1 cellular context compared by ENCODE assay signal in the genomic region with DNA sequence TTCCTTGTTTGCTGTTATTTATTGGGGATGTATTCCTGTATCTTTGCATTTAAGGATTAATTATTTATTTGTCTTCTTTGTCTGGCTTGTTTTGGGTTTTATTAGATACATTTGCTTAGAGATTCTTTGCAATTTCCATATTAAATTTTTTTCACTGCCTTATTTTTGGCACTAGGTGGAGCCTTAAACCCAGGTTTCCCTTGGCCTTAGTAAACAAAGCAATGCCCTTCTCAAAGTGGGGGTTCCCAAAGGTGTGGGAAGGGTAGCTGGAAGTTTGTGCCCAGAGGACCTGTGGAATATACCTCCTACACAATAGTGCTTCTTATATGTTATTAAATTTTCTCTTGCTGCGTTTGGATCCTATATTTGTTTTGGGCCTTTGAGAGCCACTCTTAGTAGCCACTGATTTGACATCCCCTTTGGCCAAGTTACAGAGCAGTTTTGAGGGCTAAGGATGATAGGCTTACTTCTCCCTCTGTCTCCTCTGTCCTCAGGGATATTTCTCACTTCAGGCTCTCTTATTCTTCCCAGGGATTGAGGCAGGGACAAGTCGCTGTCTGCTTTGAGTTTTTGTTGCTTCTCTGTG.
TF ChIP-seq lines count a peak whose summit lies in the region.

No MANE protein-coding gene starts in this region.

TF ChIP-seq in H1, 55 proteins besides CTCF, POLR2A, EP300 and RAD21 (continued from another document):
- TF ChIP-seq, protein P1, sequence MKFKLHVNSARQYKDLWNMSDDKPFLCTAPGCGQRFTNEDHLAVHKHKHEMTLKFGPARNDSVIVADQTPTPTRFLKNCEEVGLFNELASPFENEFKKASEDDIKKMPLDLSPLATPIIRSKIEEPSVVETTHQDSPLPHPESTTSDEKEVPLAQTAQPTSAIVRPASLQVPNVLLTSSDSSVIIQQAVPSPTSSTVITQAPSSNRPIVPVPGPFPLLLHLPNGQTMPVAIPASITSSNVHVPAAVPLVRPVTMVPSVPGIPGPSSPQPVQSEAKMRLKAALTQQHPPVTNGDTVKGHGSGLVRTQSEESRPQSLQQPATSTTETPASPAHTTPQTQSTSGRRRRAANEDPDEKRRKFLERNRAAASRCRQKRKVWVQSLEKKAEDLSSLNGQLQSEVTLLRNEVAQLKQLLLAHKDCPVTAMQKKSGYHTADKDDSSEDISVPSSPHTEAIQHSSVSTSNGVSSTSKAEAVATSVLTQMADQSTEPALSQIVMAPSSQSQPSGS (IDR thresholded peaks at IDR 0.05; ENCODE audit: low read length) = no peak
- TF ChIP-seq NRF1 (IDR thresholded peaks at IDR 0.05; ENCODE audit: low read depth, low read length) = no peak
- TF ChIP-seq SUZ12 (IDR thresholded peaks at IDR 0.05; ENCODE audit: low read length) = no peak
- no peak for TF ChIP-seq TCF12 (IDR thresholded peaks at IDR 0.05; ENCODE audit: low read depth, low read length)
- TF ChIP-seq EGR1 (IDR thresholded peaks at IDR 0.05; ENCODE audit: borderline replicate concordance, low read depth, low read length) = no peak
- TF ChIP-seq CEBPB (IDR thresholded peaks at IDR 0.05; ENCODE audit: low read depth, low read length) = no peak
- TF ChIP-seq RFX5 (IDR thresholded peaks at IDR 0.05; ENCODE audit: borderline replicate concordance, low read depth, low read length) = no peak
- no peak for TF ChIP-seq KDM4A (IDR thresholded peaks at IDR 0.05; ENCODE audit: low read depth, low read length, severe bottlenecking)
- TF ChIP-seq HDAC2 (IDR thresholded peaks at IDR 0.05; ENCODE audit: borderline replicate concordance in 1 of 2, low read depth in 2 of 2, low read length in 2 of 2) = no peak
- no peak for TF ChIP-seq RBBP5 (IDR thresholded peaks at IDR 0.05; ENCODE audit: borderline replicate concordance, low read depth, low read length)
- TF ChIP-seq EZH2 (IDR thresholded peaks at IDR 0.05; ENCODE audit: low read depth, low read length, severe bottlenecking) = no peak
- TF ChIP-seq ASH2L (IDR thresholded peaks at IDR 0.05; ENCODE audit: low read length) = no peak
- TF ChIP-seq TAF7 (optimal IDR thresholded peaks at IDR 0.05; ENCODE audit: borderline replicate concordance, low read depth, low read length) = no peak
